Comparison of ENCODE assay signal across 8 cellular contexts in genomic region chrX:24241822-24242648, GRCh38.
A peak's percentile ranks its signal among the peaks of the same experiment; 100 is the strongest.
DNase-seq lines count a peak whose midpoint lies in the region; ATAC-seq and TF ChIP-seq lines count a peak whose summit lies in the region.

No MANE protein-coding gene starts in this region.

- H3K4me3 Mint-ChIP-seq in MCF 10A (ENCODE audit: unreplicated experiment): no peak overlapping the region

- no peaks in the 10 kb centered on the region for H3K4me1 ChIP-seq in left lung

- peak; percentile 1 to 11 for DNase-seq in activated CD4-positive, alpha-beta T cell treated with anti-CD3 and anti-CD28 coated beads for 4 hours
- no peak for DNase-seq in activated CD4-positive, alpha-beta T cell treated with anti-CD3 and anti-CD28 coated beads, Interleukin-2, amount 50 U/mL, for 4 hours
- DNase-seq in H7 (peak; percentile 61), NCI-H1694 treated with DMSO at 0.1 percent for 48 hours (lab: John Stamatoyannopoulos, UW) (peak; percentile 42), MCF 10A (ENCODE audit: unreplicated experiment) (peak; percentile 58), left lung (no peak), cerebellar nuclear complex (lab: John Stamatoyannopoulos, UW) (no peak)
- DNase-seq in activated CD4-positive, alpha-beta T cell treated with anti-CD3 and anti-CD28 coated beads for 48 hours: no peak

- H3K36me3 ChIP-seq in H7 (replicated peaks; ENCODE audit: control insufficient read depth, insufficient read depth, low read length) (no peaks in the 10 kb centered on the region), left lung (no peaks in the 10 kb centered on the region)

- no peaks in the 10 kb centered on the region for H3K9me3 ChIP-seq in left lung

- no peak overlapping the region for H3K27ac ChIP-seq in left lung

- POLR2A ChIA-PET in MCF 10A (lab: Yijun Ruan, JAX): interaction anchor here (1.2 to 1.6 kb wide), 3 partner anchors 9 to 160 kb away, joined by 3 to 5 read pairs (median 4); no protein-coding TSS in a partner anchor

- CTCF ChIA-PET in MCF 10A (lab: Yijun Ruan, JAX): interaction anchor here (0.6 to 2.3 kb wide), 16 partner anchors 9 to 177 kb away, joined by 3 to 28 read pairs (median 3); no protein-coding TSS in a partner anchor

- intact Hi-C loops in MCF 10A (cut with micrococcal nuclease): loop anchor here (1.0 to 5.0 kb wide), 3 partner anchors 90 to 333 kb away; partner anchors contain the start of gene CXorf58
- intact Hi-C loops in left lung (cut with DNase I): loop anchor here in 1 of 2 donors (10.0 kb wide), 1 partner anchor 157 kb away; no protein-coding TSS in a partner anchor

- H3K36me3 Mint-ChIP-seq in MCF 10A (ENCODE audit: insufficient read depth, unreplicated experiment): no peaks in the 10 kb centered on the region

- BruUV-seq in MCF 10A (replicated peaks; lab: Mats Ljungman, UMichigan): no TSS peak

- H3K27me3 ChIP-seq in H7 (ENCODE audit: control insufficient read depth, insufficient read depth, low read length): no peaks in the 10 kb centered on the region
- peaks cover 0 to 14% of the 10 kb centered on the region in 2 donors for H3K27me3 ChIP-seq in left lung

- peak; percentile 36 for TF ChIP-seq CTCF in MCF 10A (IDR thresholded peaks at IDR 0.05; ENCODE audit: unreplicated experiment)
- TF ChIP-seq CTCF in left lung (IDR thresholded peaks at IDR 0.05): peak in 1 of 2 donors; percentile 43

- no peaks in the 10 kb centered on the region for H3K9me3 Mint-ChIP-seq in MCF 10A (ENCODE audit: unreplicated experiment)

- H3K4me1 Mint-ChIP-seq in MCF 10A (ENCODE audit: insufficient read depth, unreplicated experiment): peaks cover 20% of the 10 kb centered on the region

- H3K4me3 ChIP-seq in H7 (ENCODE audit: insufficient read depth, low read depth, low read length) (no peak overlapping the region), left lung (no peak overlapping the region)

- ATAC-seq in left lung: peak; percentile 84

- H3K27ac Mint-ChIP-seq in MCF 10A (ENCODE audit: low read depth, unreplicated experiment): no peak overlapping the region

- H3K27me3 Mint-ChIP-seq in MCF 10A (ENCODE audit: insufficient read depth, unreplicated experiment): peaks cover 27% of the 10 kb centered on the region

Comparison
In these comparisons a context has a peak if more than half of its experiments do, and no peak if none do; other contexts are left out.
1. DNase-seq: peak in activated CD4-positive, alpha-beta T cell treated with anti-CD3 and anti-CD28 coated beads for 4 hours (2 of 2), H7 (single experiment), NCI-H1694 treated with DMSO at 0.1 percent for 48 hours (single experiment) and MCF 10A (single experiment); none in activated CD4-positive, alpha-beta T cell treated with anti-CD3 and anti-CD28 coated beads, Interleukin-2, amount 50 U/mL, for 4 hours (0 of 2), left lung (0 of 2), cerebellar nuclear complex (0 of 2) and activated CD4-positive, alpha-beta T cell treated with anti-CD3 and anti-CD28 coated beads for 48 hours (single experiment).